Comparison of ENCODE assay signal across 18 cellular contexts in the genomic region with DNA sequence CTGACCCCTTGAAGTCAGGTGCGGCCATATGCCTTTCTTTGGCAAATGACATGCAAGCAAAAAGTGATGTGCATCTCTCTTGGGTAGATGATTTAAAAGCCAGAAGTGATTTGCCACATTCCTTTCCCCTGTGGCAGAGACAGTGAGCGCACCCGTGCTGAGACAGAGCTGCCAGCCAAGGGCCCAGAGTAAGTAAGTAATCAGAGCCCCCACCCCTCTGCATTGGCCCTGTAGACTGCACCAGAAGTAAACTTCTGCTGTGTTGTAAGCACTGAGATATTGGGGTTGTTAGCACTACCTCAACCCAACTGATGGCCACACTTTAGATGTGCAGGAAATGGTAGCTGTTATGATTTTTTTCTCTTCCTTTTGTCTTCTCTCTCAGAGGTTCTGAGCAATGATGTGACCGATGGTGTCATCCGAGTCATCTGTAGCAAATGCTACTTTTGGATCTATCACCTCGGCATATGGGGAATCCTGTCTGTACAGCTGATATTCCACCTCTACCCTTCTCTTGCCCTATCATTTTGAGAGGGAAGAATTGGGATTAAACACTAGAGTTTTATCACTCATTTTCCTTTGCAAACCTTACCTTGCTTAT. TPM values are rescaled to one million over a fixed set of nuclear protein-coding genes. Genes with fewer than 3 reads are reported as not detected.
DNase-seq lines count a peak whose midpoint lies in the region; ATAC-seq and TF ChIP-seq lines count a peak whose summit lies in the region.
"Had no signal": no experiment of that assay in that cellular context is flagged by ENCODE, and none has a peak within 500 bp of the region (broad histone marks: within the 10 kb centered on the region; RNA-seq: fewer than 3 reads in every experiment).

No MANE protein-coding gene starts in this region.

- peak overlapping the region; percentile 96 for H3K27ac ChIP-seq in smooth muscle cell (ENCODE audit: low read depth)
- H3K27ac ChIP-seq: coronary artery, prostate gland had no signal

- no peaks in the 10 kb centered on the region for H4K20me1 ChIP-seq in smooth muscle cell (ENCODE audit: low read depth)

- no peak overlapping the region for H3K4me3 Mint-ChIP-seq in activated T-cell treated with anti-CD3 and anti-CD28 coated beads, Interleukin-2, amount 50 U/mL, for 72 hours
- no peak overlapping the region for H3K4me3 Mint-ChIP-seq in activated T-cell treated with anti-CD3 and anti-CD28 coated beads, Interleukin-2, amount 50 U/mL, for 4 hours
- no peak overlapping the region for H3K4me3 Mint-ChIP-seq in chondrocyte (ENCODE audit: unreplicated experiment)
- H3K4me3 Mint-ChIP-seq in activated naive CD8-positive, alpha-beta T cell treated with anti-CD3 and anti-CD28 coated beads, Interleukin-2, amount 50 U/mL, for 24 hours: no peak overlapping the region
- H3K4me3 Mint-ChIP-seq: naive thymus-derived CD8-positive, alpha-beta T cell; stimulated activated naive CD8-positive, alpha-beta T cell treated with anti-CD3 and anti-CD28 coated beads, Interleukin-15, Interleukin-2, amounts not matched to agents 100 ng/mL and 50 ng/mL, for 24 hours had no signal

- no peaks in the 10 kb centered on the region for H3K27me3 Mint-ChIP-seq in activated T-cell treated with anti-CD3 and anti-CD28 coated beads, Interleukin-2, amount 50 U/mL, for 72 hours (ENCODE audit: low read depth)
- no peaks in the 10 kb centered on the region for H3K27me3 Mint-ChIP-seq in activated T-cell treated with anti-CD3 and anti-CD28 coated beads, Interleukin-2, amount 50 U/mL, for 4 hours (ENCODE audit: low read depth)
- no peaks in the 10 kb centered on the region for H3K27me3 Mint-ChIP-seq in chondrocyte (ENCODE audit: low read depth)
- no peaks in the 10 kb centered on the region for H3K27me3 Mint-ChIP-seq in activated naive CD8-positive, alpha-beta T cell treated with anti-CD3 and anti-CD28 coated beads, Interleukin-2, amount 50 U/mL, for 24 hours
- H3K27me3 Mint-ChIP-seq: naive thymus-derived CD8-positive, alpha-beta T cell; stimulated activated naive CD8-positive, alpha-beta T cell treated with anti-CD3 and anti-CD28 coated beads, Interleukin-15, Interleukin-2, amounts not matched to agents 100 ng/mL and 50 ng/mL, for 24 hours had no signal

- WGBS in smooth muscle cell (ENCODE audit: low lambda C conversion rate): 79% methylated on average over 6 of the region's 6 CpGs

- H3K9ac ChIP-seq in smooth muscle cell (ENCODE audit: low read depth): peak overlapping the region; percentile 59

- no peaks in the 10 kb centered on the region for H3F3A ChIP-seq in smooth muscle cell (ENCODE audit: low read depth)

- TF ChIP-seq CTCF in chondrocyte (IDR thresholded peaks at IDR 0.05): no peak
- TF ChIP-seq CTCF in smooth muscle cell (IDR thresholded peaks at IDR 0.05; ENCODE audit: borderline replicate concordance, insufficient read depth, poor library complexity, severe bottlenecking): no peak

- H3K36me3 ChIP-seq in MG63 (no peaks in the 10 kb centered on the region), smooth muscle cell (ENCODE audit: low read depth) (no peaks in the 10 kb centered on the region)
- H3K36me3 ChIP-seq: prostate gland had no signal

- H3K4me1 Mint-ChIP-seq in activated T-cell treated with anti-CD3 and anti-CD28 coated beads, Interleukin-2, amount 50 U/mL, for 72 hours (ENCODE audit: low read depth): no peaks in the 10 kb centered on the region
- H3K4me1 Mint-ChIP-seq in activated T-cell treated with anti-CD3 and anti-CD28 coated beads, Interleukin-2, amount 50 U/mL, for 4 hours (ENCODE audit: low read depth): no peaks in the 10 kb centered on the region
- H3K4me1 Mint-ChIP-seq in chondrocyte (ENCODE audit: low read depth): peaks cover 53% of the 10 kb centered on the region
- no peaks in the 10 kb centered on the region for H3K4me1 Mint-ChIP-seq in activated naive CD8-positive, alpha-beta T cell treated with anti-CD3 and anti-CD28 coated beads, Interleukin-2, amount 50 U/mL, for 24 hours

- peak overlapping the region; percentile 30 for H3K27ac Mint-ChIP-seq in activated T-cell treated with anti-CD3 and anti-CD28 coated beads, Interleukin-2, amount 50 U/mL, for 72 hours
- peak overlapping the region; percentile 99 for H3K27ac Mint-ChIP-seq in chondrocyte (ENCODE audit: unreplicated experiment)
- H3K27ac Mint-ChIP-seq in activated naive CD8-positive, alpha-beta T cell treated with anti-CD3 and anti-CD28 coated beads, Interleukin-2, amount 50 U/mL, for 24 hours: no peak overlapping the region
- H3K27ac Mint-ChIP-seq: activated T-helper 2 cell treated with anti-CD3 and anti-CD28 coated beads, Interferon-gamma antibody, Interleukin-2, Interleukin-4, amounts not matched to agents 10 μg/mL and 5 μg/mL and 100 μg/mL, durations not matched to agents 14 hours and 24 hours and 36 hours; stimulated activated naive CD8-positive, alpha-beta T cell treated with anti-CD3 and anti-CD28 coated beads, Interleukin-15, Interleukin-2, amounts not matched to agents 100 ng/mL and 50 ng/mL, for 24 hours had no signal

- peaks cover 10% of the 10 kb centered on the region for H3K4me1 ChIP-seq in smooth muscle cell (ENCODE audit: low read depth)
- H3K4me1 ChIP-seq: prostate gland had no signal

- DNase-seq in activated T-cell treated with anti-CD3 and anti-CD28 coated beads, Interleukin-2, amount 50 U/mL, for 72 hours: no peak
- no peak for DNase-seq in activated T-cell treated with anti-CD3 and anti-CD28 coated beads, Interleukin-2, amount 50 U/mL, for 4 hours
- DNase-seq in MG63: peak; percentile 91
- DNase-seq in chondrocyte (ENCODE audit: low spot score): no peak
- no peak for DNase-seq in smooth muscle cell (lab: John Stamatoyannopoulos, UW; ENCODE audit: unreplicated experiment)
- no peak for DNase-seq in activated naive CD8-positive, alpha-beta T cell treated with anti-CD3 and anti-CD28 coated beads, Interleukin-2, amount 50 U/mL, for 24 hours
- no peak for DNase-seq in AML-193 (lab: John Stamatoyannopoulos, UW)
- DNase-seq: activated CD4-positive, alpha-beta T cell treated with anti-CD3 and anti-CD28 coated beads, Interleukin-2, amount 50 U/mL, for 4 hours; aorta; GDM1; naive thymus-derived CD8-positive, alpha-beta T cell; NCI-H1694; NCI-H446 had no signal

- H3K4me3 ChIP-seq in MG63 (no peak overlapping the region), smooth muscle cell (no peak overlapping the region)
- H3K4me3 ChIP-seq: coronary artery, prostate gland had no signal

- no peaks in the 10 kb centered on the region; the same call in 1 of the 2 replicates for H3K9me3 ChIP-seq in MG63
- no peaks in the 10 kb centered on the region for H3K9me3 ChIP-seq in smooth muscle cell (replicated peaks; ENCODE audit: low read depth)
- H3K9me3 ChIP-seq: prostate gland had no signal

- no peak overlapping the region for H2AFZ ChIP-seq in smooth muscle cell (ENCODE audit: low read depth)

- no peaks in the 10 kb centered on the region for H3K79me2 ChIP-seq in smooth muscle cell (ENCODE audit: low read depth)

- no peak for ATAC-seq in activated T-cell treated with anti-CD3 and anti-CD28 coated beads, Interleukin-2, amount 50 U/mL, for 72 hours (replicated peaks in 1 of 2)
- no peak for ATAC-seq in activated T-cell treated with anti-CD3 and anti-CD28 coated beads, Interleukin-2, amount 50 U/mL, for 4 hours
- ATAC-seq in HG03139 (IDR thresholded peaks at IDR 0.05; ENCODE audit: unreplicated experiment): no peak
- ATAC-seq in activated naive CD8-positive, alpha-beta T cell treated with anti-CD3 and anti-CD28 coated beads, Interleukin-2, amount 50 U/mL, for 24 hours: no peak
- ATAC-seq: naive thymus-derived CD8-positive, alpha-beta T cell had no signal

- H3K27me3 ChIP-seq in MG63 (no peaks in the 10 kb centered on the region), smooth muscle cell (ENCODE audit: low read depth) (no peaks in the 10 kb centered on the region)

- H3K4me2 ChIP-seq in smooth muscle cell: peak overlapping the region; percentile 29

- H3K36me3 Mint-ChIP-seq in activated T-cell treated with anti-CD3 and anti-CD28 coated beads, Interleukin-2, amount 50 U/mL, for 72 hours (ENCODE audit: insufficient read depth in 2 of 2): peaks cover 13 to 22% of the 10 kb centered on the region in 2 donors
- H3K36me3 Mint-ChIP-seq in activated T-cell treated with anti-CD3 and anti-CD28 coated beads, Interleukin-2, amount 50 U/mL, for 4 hours (ENCODE audit: insufficient read depth): peaks cover 66% of the 10 kb centered on the region
- H3K36me3 Mint-ChIP-seq in chondrocyte (ENCODE audit: low read depth): no peaks in the 10 kb centered on the region
- H3K36me3 Mint-ChIP-seq in activated naive CD8-positive, alpha-beta T cell treated with anti-CD3 and anti-CD28 coated beads, Interleukin-2, amount 50 U/mL, for 24 hours (ENCODE audit: low read depth): peaks cover 70% of the 10 kb centered on the region

- H3K9me3 Mint-ChIP-seq in activated T-cell treated with anti-CD3 and anti-CD28 coated beads, Interleukin-2, amount 50 U/mL, for 72 hours: no peaks in the 10 kb centered on the region
- H3K9me3 Mint-ChIP-seq in activated T-cell treated with anti-CD3 and anti-CD28 coated beads, Interleukin-2, amount 50 U/mL, for 4 hours: no peaks in the 10 kb centered on the region
- H3K9me3 Mint-ChIP-seq in chondrocyte (ENCODE audit: low read depth): no peaks in the 10 kb centered on the region
- H3K9me3 Mint-ChIP-seq in activated naive CD8-positive, alpha-beta T cell treated with anti-CD3 and anti-CD28 coated beads, Interleukin-2, amount 50 U/mL, for 24 hours: no peaks in the 10 kb centered on the region
- H3K9me3 Mint-ChIP-seq: activated T-helper 2 cell treated with anti-CD3 and anti-CD28 coated beads, Interferon-gamma antibody, Interleukin-2, Interleukin-4, amounts not matched to agents 10 μg/mL and 5 μg/mL and 100 μg/mL, durations not matched to agents 14 hours and 24 hours and 36 hours; naive thymus-derived CD8-positive, alpha-beta T cell; stimulated activated naive CD8-positive, alpha-beta T cell treated with anti-CD3 and anti-CD28 coated beads, Interleukin-15, Interleukin-2, amounts not matched to agents 100 ng/mL and 50 ng/mL, for 24 hours had no signal

RNA-seq across cellular contexts. Expression of a gene that starts 58.0 kb away (rescaled TPM):
- 100 to 1,000 TPM; 242 to 245 TPM for total RNA-seq in activated T-cell treated with anti-CD3 and anti-CD28 coated beads, Interleukin-2, amount 50 U/mL, for 72 hours
- total RNA-seq in activated T-cell treated with anti-CD3 and anti-CD28 coated beads, Interleukin-2, amount 50 U/mL, for 4 hours: 100 to 1,000 TPM; 128 to 134 (median 132) TPM
- 0.39 and 12.6 TPM in 2 replicates for total RNA-seq in MG63 (2014; rRNA removed; shearing (Covaris generic); ENCODE audit: low replicate concordance)
- total RNA-seq in chondrocyte (2.0 to 11.8 TPM (median 3.1 TPM) in 3 replicates), smooth muscle cell (0.31 and 3.0 TPM in 2 replicates)
- polyA plus RNA-seq in smooth muscle cell: 0.40 and 0.73 TPM in 2 replicates
